ENCODE assay signal across 3 cellular contexts in the genomic region with DNA sequence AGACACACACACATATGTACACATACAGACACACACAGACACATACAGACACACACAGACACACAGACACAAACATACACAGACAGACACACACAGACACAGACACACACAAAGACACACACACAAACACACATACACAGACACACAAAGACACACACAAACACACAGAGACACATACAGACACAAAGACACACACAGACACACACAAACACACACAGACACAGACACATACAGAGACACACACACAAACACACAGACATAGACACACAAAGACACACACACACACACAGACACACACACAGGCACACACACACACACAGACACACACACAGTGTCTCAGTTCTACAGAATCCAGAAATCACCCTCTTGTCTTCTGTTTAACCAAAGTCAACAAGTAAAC.
TF ChIP-seq lines count a peak whose summit lies in the region.

No MANE protein-coding gene starts in this region.

TF ChIP-seq in HepG2, 621 proteins besides CTCF, POLR2A, EP300 and RAD21:
- TF ChIP-seq, protein P1, sequence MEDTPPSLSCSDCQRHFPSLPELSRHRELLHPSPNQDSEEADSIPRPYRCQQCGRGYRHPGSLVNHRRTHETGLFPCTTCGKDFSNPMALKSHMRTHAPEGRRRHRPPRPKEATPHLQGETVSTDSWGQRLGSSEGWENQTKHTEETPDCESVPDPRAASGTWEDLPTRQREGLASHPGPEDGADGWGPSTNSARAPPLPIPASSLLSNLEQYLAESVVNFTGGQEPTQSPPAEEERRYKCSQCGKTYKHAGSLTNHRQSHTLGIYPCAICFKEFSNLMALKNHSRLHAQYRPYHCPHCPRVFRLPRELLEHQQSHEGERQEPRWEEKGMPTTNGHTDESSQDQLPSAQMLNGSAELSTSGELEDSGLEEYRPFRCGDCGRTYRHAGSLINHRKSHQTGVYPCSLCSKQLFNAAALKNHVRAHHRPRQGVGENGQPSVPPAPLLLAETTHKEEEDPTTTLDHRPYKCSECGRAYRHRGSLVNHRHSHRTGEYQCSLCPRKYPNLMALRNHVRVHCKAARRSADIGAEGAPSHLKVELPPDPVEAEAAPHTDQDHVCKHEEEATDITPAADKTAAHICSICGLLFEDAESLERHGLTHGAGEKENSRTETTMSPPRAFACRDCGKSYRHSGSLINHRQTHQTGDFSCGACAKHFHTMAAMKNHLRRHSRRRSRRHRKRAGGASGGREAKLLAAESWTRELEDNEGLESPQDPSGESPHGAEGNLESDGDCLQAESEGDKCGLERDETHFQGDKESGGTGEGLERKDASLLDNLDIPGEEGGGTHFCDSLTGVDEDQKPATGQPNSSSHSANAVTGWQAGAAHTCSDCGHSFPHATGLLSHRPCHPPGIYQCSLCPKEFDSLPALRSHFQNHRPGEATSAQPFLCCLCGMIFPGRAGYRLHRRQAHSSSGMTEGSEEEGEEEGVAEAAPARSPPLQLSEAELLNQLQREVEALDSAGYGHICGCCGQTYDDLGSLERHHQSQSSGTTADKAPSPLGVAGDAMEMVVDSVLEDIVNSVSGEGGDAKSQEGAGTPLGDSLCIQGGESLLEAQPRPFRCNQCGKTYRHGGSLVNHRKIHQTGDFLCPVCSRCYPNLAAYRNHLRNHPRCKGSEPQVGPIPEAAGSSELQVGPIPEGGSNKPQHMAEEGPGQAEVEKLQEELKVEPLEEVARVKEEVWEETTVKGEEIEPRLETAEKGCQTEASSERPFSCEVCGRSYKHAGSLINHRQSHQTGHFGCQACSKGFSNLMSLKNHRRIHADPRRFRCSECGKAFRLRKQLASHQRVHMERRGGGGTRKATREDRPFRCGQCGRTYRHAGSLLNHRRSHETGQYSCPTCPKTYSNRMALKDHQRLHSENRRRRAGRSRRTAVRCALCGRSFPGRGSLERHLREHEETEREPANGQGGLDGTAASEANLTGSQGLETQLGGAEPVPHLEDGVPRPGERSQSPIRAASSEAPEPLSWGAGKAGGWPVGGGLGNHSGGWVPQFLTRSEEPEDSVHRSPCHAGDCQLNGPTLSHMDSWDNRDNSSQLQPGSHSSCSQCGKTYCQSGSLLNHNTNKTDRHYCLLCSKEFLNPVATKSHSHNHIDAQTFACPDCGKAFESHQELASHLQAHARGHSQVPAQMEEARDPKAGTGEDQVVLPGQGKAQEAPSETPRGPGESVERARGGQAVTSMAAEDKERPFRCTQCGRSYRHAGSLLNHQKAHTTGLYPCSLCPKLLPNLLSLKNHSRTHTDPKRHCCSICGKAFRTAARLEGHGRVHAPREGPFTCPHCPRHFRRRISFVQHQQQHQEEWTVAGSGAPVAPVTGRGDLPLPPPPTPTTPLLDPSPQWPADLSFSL (CRISPR knock-in tag; IDR thresholded peaks at IDR 0.05), result peak; percentile 79
- TF ChIP-seq ZNF331 (CRISPR knock-in tag; IDR thresholded peaks at IDR 0.05) (no peak), KAT7 (CRISPR knock-in tag; IDR thresholded peaks at IDR 0.05; ENCODE audit: borderline replicate concordance) (no peak)

TF ChIP-seq in IMR-90, 13 proteins besides CTCF, POLR2A, EP300 and RAD21:
- TF ChIP-seq CHD1 (IDR thresholded peaks at IDR 0.05; ENCODE audit: low read depth, low read length) (no peak), NFE2L2 (IDR thresholded peaks at IDR 0.05; ENCODE audit: low read depth, low read length) (no peak), RCOR1 (IDR thresholded peaks at IDR 0.05; ENCODE audit: insufficient replicate concordance, low read length) (no peak), SMC3 (IDR thresholded peaks at IDR 0.05; ENCODE audit: low read depth, low read length) (no peak), RFX5 (IDR thresholded peaks at IDR 0.05; ENCODE audit: low read depth, low read length) (no peak), CEBPB (IDR thresholded peaks at IDR 0.05; ENCODE audit: low read depth, low read length) (no peak), MAZ (IDR thresholded peaks at IDR 0.05; ENCODE audit: borderline replicate concordance, low read depth, low read length) (no peak), MXI1 (IDR thresholded peaks at IDR 0.05; ENCODE audit: borderline replicate concordance, low read depth, low read length) (no peak), BHLHE40 (IDR thresholded peaks at IDR 0.05; ENCODE audit: low read depth, low read length) (no peak), MAFK (IDR thresholded peaks at IDR 0.05; ENCODE audit: low read depth, low read length) (no peak)
- TF ChIP-seq, protein P2, sequence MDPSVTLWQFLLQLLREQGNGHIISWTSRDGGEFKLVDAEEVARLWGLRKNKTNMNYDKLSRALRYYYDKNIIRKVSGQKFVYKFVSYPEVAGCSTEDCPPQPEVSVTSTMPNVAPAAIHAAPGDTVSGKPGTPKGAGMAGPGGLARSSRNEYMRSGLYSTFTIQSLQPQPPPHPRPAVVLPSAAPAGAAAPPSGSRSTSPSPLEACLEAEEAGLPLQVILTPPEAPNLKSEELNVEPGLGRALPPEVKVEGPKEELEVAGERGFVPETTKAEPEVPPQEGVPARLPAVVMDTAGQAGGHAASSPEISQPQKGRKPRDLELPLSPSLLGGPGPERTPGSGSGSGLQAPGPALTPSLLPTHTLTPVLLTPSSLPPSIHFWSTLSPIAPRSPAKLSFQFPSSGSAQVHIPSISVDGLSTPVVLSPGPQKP (IDR thresholded peaks at IDR 0.05; ENCODE audit: borderline replicate concordance, low read depth, low read length), result no peak
- TF ChIP-seq, protein P3, sequence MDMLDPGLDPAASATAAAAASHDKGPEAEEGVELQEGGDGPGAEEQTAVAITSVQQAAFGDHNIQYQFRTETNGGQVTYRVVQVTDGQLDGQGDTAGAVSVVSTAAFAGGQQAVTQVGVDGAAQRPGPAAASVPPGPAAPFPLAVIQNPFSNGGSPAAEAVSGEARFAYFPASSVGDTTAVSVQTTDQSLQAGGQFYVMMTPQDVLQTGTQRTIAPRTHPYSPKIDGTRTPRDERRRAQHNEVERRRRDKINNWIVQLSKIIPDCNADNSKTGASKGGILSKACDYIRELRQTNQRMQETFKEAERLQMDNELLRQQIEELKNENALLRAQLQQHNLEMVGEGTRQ (IDR thresholded peaks at IDR 0.05; ENCODE audit: low read depth, low read length), result no peak

TF ChIP-seq in neural cell, 6 proteins besides CTCF, POLR2A, EP300 and RAD21:
- TF ChIP-seq, protein P4, sequence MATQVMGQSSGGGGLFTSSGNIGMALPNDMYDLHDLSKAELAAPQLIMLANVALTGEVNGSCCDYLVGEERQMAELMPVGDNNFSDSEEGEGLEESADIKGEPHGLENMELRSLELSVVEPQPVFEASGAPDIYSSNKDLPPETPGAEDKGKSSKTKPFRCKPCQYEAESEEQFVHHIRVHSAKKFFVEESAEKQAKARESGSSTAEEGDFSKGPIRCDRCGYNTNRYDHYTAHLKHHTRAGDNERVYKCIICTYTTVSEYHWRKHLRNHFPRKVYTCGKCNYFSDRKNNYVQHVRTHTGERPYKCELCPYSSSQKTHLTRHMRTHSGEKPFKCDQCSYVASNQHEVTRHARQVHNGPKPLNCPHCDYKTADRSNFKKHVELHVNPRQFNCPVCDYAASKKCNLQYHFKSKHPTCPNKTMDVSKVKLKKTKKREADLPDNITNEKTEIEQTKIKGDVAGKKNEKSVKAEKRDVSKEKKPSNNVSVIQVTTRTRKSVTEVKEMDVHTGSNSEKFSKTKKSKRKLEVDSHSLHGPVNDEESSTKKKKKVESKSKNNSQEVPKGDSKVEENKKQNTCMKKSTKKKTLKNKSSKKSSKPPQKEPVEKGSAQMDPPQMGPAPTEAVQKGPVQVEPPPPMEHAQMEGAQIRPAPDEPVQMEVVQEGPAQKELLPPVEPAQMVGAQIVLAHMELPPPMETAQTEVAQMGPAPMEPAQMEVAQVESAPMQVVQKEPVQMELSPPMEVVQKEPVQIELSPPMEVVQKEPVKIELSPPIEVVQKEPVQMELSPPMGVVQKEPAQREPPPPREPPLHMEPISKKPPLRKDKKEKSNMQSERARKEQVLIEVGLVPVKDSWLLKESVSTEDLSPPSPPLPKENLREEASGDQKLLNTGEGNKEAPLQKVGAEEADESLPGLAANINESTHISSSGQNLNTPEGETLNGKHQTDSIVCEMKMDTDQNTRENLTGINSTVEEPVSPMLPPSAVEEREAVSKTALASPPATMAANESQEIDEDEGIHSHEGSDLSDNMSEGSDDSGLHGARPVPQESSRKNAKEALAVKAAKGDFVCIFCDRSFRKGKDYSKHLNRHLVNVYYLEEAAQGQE (IDR thresholded peaks at IDR 0.05; ENCODE audit: borderline replicate concordance), result no peak
- TF ChIP-seq POLR2AphosphoS5 (IDR thresholded peaks at IDR 0.05), result no peak
- TF ChIP-seq SMC3 (conservative IDR thresholded peaks at IDR 0.05; ENCODE audit: poor library complexity), result no peak
- TF ChIP-seq MXI1 (conservative IDR thresholded peaks at IDR 0.05; ENCODE audit: poor library complexity, severe bottlenecking), result no peak
- TF ChIP-seq TAF1 (IDR thresholded peaks at IDR 0.05; ENCODE audit: low read depth), result no peak
- TF ChIP-seq EZH2 (IDR thresholded peaks at IDR 0.05; ENCODE audit: borderline replicate concordance, insufficient read depth, low read length, poor library complexity, severe bottlenecking), result no peak
